Comparison of ENCODE assay signal across 29 cellular contexts in genomic region chr14:93240678-93241000, GRCh38. TPM values are rescaled to one million over a fixed set of nuclear protein-coding genes. Genes with fewer than 3 reads are reported as not detected.
DNase-seq lines count a peak whose midpoint lies in the region; TF ChIP-seq lines count a peak whose summit lies in the region.
"Had no signal": no experiment of that assay in that cellular context is flagged by ENCODE, and none has a peak within 500 bp of the region (broad histone marks: within the 10 kb centered on the region; RNA-seq: fewer than 3 reads in every experiment).

No MANE protein-coding gene starts in this region.

- no peaks in the 10 kb centered on the region for H3K9me3 Mint-ChIP-seq in HFFc6
- H3K9me3 Mint-ChIP-seq in activated T-helper 2 cell treated with anti-CD3 and anti-CD28 coated beads, Interferon-gamma antibody, Interleukin-2, Interleukin-4, amounts not matched to agents 10 μg/mL and 5 μg/mL and 100 μg/mL, durations not matched to agents 14 hours and 24 hours and 36 hours = no peaks in the 10 kb centered on the region
- H3K9me3 Mint-ChIP-seq: activated CD4-positive, alpha-beta memory T cell treated with anti-CD3 and anti-CD28 coated beads for 36 hours; activated naive CD4-positive, alpha-beta T cell treated with anti-CD3 and anti-CD28 coated beads for 36 hours; CD8-positive, alpha-beta memory T cell; H9; immature natural killer cell; memory B cell; nephron progenitor cell had no signal

- no peaks in the 10 kb centered on the region for H3K27me3 Mint-ChIP-seq in HFFc6 (ENCODE audit: insufficient read depth)
- H3K27me3 Mint-ChIP-seq in activated T-helper 2 cell treated with anti-CD3 and anti-CD28 coated beads, Interferon-gamma antibody, Interleukin-2, Interleukin-4, amounts not matched to agents 10 μg/mL and 5 μg/mL and 100 μg/mL, durations not matched to agents 14 hours and 24 hours and 36 hours (ENCODE audit: low read depth) = no peaks in the 10 kb centered on the region
- H3K27me3 Mint-ChIP-seq: activated CD4-positive, alpha-beta memory T cell treated with anti-CD3 and anti-CD28 coated beads for 36 hours; CD8-positive, alpha-beta memory T cell; memory B cell; T-helper 17 cell had no signal

- H3K4me1 ChIP-seq in ACC112 (ENCODE audit: control insufficient read depth, insufficient read depth, low read length, unreplicated experiment) (peaks cover 10% of the 10 kb centered on the region), mammary epithelial cell (ENCODE audit: insufficient read depth, low read length) (peaks cover 11% of the 10 kb centered on the region), osteoblast (ENCODE audit: insufficient read depth, low read length) (peaks cover 11% of the 10 kb centered on the region)
- H3K4me1 ChIP-seq: SJCRH30, stomach, thyroid gland, uterus had no signal

- peak overlapping the region; percentile 63 for H3K4me3 Mint-ChIP-seq in HFFc6
- no peak overlapping the region for H3K4me3 Mint-ChIP-seq in activated T-helper 2 cell treated with anti-CD3 and anti-CD28 coated beads, Interferon-gamma antibody, Interleukin-2, Interleukin-4, amounts not matched to agents 10 μg/mL and 5 μg/mL and 100 μg/mL, durations not matched to agents 14 hours and 24 hours and 36 hours (ENCODE audit: low read depth)
- H3K4me3 Mint-ChIP-seq: activated CD4-positive, alpha-beta memory T cell treated with anti-CD3 and anti-CD28 coated beads for 36 hours; activated naive CD4-positive, alpha-beta T cell treated with anti-CD3 and anti-CD28 coated beads for 36 hours; CD8-positive, alpha-beta memory T cell; H9; immature natural killer cell; memory B cell; nephron progenitor cell; T-helper 17 cell had no signal

- WGBS in mammary epithelial cell (ENCODE audit: low coverage, missing lambda C conversion rate) = 97% methylated on average over 3 of the region's 3 CpGs

- intact Hi-C loops in mammary epithelial cell (cut with micrococcal nuclease) = no loop called here
- intact Hi-C loops in activated T-helper 2 cell treated with anti-CD3 and anti-CD28 coated beads, Interferon-gamma antibody, Interleukin-2, Interleukin-4, amounts not matched to agents 10 μg/mL and 5 μg/mL and 100 μg/mL, durations not matched to agents 14 hours and 24 hours and 36 hours (cut with micrococcal nuclease) = no loop called here

- H3K4me1 Mint-ChIP-seq in HFFc6 (ENCODE audit: low read depth) = peaks cover 38% of the 10 kb centered on the region
- no peaks in the 10 kb centered on the region for H3K4me1 Mint-ChIP-seq in activated T-helper 2 cell treated with anti-CD3 and anti-CD28 coated beads, Interferon-gamma antibody, Interleukin-2, Interleukin-4, amounts not matched to agents 10 μg/mL and 5 μg/mL and 100 μg/mL, durations not matched to agents 14 hours and 24 hours and 36 hours (ENCODE audit: low read depth)
- H3K4me1 Mint-ChIP-seq: CD8-positive, alpha-beta memory T cell; H9; immature natural killer cell; memory B cell; nephron progenitor cell had no signal

- peak overlapping the region; percentile 79 for H3K27ac Mint-ChIP-seq in HFFc6
- no peak overlapping the region for H3K27ac Mint-ChIP-seq in activated T-helper 2 cell treated with anti-CD3 and anti-CD28 coated beads, Interferon-gamma antibody, Interleukin-2, Interleukin-4, amounts not matched to agents 10 μg/mL and 5 μg/mL and 100 μg/mL, durations not matched to agents 14 hours and 24 hours and 36 hours
- H3K27ac Mint-ChIP-seq: activated CD4-positive, alpha-beta memory T cell treated with anti-CD3 and anti-CD28 coated beads for 36 hours; activated naive CD4-positive, alpha-beta T cell treated with anti-CD3 and anti-CD28 coated beads for 36 hours; CD8-positive, alpha-beta memory T cell; H9; immature natural killer cell; memory B cell; nephron progenitor cell; T-helper 17 cell had no signal

- CTCF ChIA-PET in mammary epithelial cell (lab: Charles Lee; ENCODE audit: low non-redundant PET) = interaction anchor here (0.8 kb wide), 1 partner anchor 294 kb away, joined by 3 read pairs; no protein-coding TSS in a partner anchor

- in situ Hi-C loops in mammary epithelial cell (cut with MboI; ENCODE audit: low sequenced_read_pairs in 2 of 2) = no loop called here

- H3K27me3 ChIP-seq in ACC112 (ENCODE audit: insufficient read depth, low read length) (no peaks in the 10 kb centered on the region), mammary epithelial cell (ENCODE audit: insufficient read depth, low read length) (no peaks in the 10 kb centered on the region), osteoblast (ENCODE audit: insufficient read depth, low read length) (no peaks in the 10 kb centered on the region)
- H3K27me3 ChIP-seq: body of pancreas, SJCRH30, stomach, thyroid gland, uterus had no signal

- BruUV-seq in mammary epithelial cell (replicated peaks; lab: Mats Ljungman, UMichigan) = no TSS peak

- TF ChIP-seq CTCF in HFFc6 (IDR thresholded peaks at IDR 0.05) (no peak), mammary epithelial cell (conservative IDR thresholded peaks at IDR 0.05 in 1 of 2, IDR thresholded peaks at IDR 0.05 in 1 of 2; ENCODE audit: extremely low read depth in 1 of 2, insufficient read depth in 1 of 2, low read depth in 1 of 2, low read length in 2 of 2) (no peak), osteoblast (IDR thresholded peaks at IDR 0.05; ENCODE audit: extremely low read depth, low read depth, low read length) (no peak)

- H2AFZ ChIP-seq in ACC112 (ENCODE audit: low read length, unreplicated experiment) (no peak overlapping the region), mammary epithelial cell (ENCODE audit: low read depth, low read length) (no peak overlapping the region), osteoblast (ENCODE audit: low read length) (no peak overlapping the region)
- H2AFZ ChIP-seq: parathyroid adenoma had no signal

- dilution Hi-C loops in mammary epithelial cell (cut with HindIII; ENCODE audit: low sequenced_read_pairs) = loop anchor here (10.0 kb wide), 1 partner anchor 314 kb away; no protein-coding TSS in a partner anchor

- no peaks in the 10 kb centered on the region for H4K20me1 ChIP-seq in mammary epithelial cell (ENCODE audit: insufficient read depth, low read length)
- no peaks in the 10 kb centered on the region for H4K20me1 ChIP-seq in osteoblast (ENCODE audit: insufficient read depth, low read length)

- no peak overlapping the region for H3K4me3 ChIP-seq in ACC112 (ENCODE audit: low read depth, low read length)
- H3K4me3 ChIP-seq in mammary epithelial cell (replicated peaks in 1 of 3; ENCODE audit: insufficient read depth in 1 of 3, low read depth in 2 of 3, low read length in 3 of 3) = no peak overlapping the region
- H3K4me3 ChIP-seq in osteoblast (ENCODE audit: insufficient read depth, low read length) = no peak overlapping the region
- H3K4me3 ChIP-seq: body of pancreas, SJCRH30, stomach, thyroid gland, uterus had no signal

- peaks cover 25% of the 10 kb centered on the region for H3K36me3 Mint-ChIP-seq in HFFc6 (ENCODE audit: low read depth)
- H3K36me3 Mint-ChIP-seq in activated T-helper 2 cell treated with anti-CD3 and anti-CD28 coated beads, Interferon-gamma antibody, Interleukin-2, Interleukin-4, amounts not matched to agents 10 μg/mL and 5 μg/mL and 100 μg/mL, durations not matched to agents 14 hours and 24 hours and 36 hours (ENCODE audit: low read depth) = peaks cover 17% of the 10 kb centered on the region

- H3K4me2 ChIP-seq in mammary epithelial cell (ENCODE audit: insufficient read depth, low read depth, low read length) (peak overlapping the region; percentile 14), osteoblast (ENCODE audit: insufficient read depth, low read length) (peak overlapping the region; percentile 9)

- peaks cover 9% of the 10 kb centered on the region for H3K36me3 ChIP-seq in ACC112 (ENCODE audit: insufficient read depth, low read length)
- H3K36me3 ChIP-seq in mammary epithelial cell (ENCODE audit: insufficient read depth, low read length) = peaks cover 23% of the 10 kb centered on the region
- H3K36me3 ChIP-seq in osteoblast (ENCODE audit: insufficient read depth, low read length) = peaks cover 22% of the 10 kb centered on the region
- H3K36me3 ChIP-seq: uterus had no signal

- no peak overlapping the region for H3K9ac ChIP-seq in mammary epithelial cell (ENCODE audit: insufficient read depth, low read length)
- H3K9ac ChIP-seq: parathyroid adenoma had no signal

- no peaks in the 10 kb centered on the region for H3K79me2 ChIP-seq in ACC112 (ENCODE audit: control insufficient read depth, insufficient read depth, low read length, unreplicated experiment)
- no peaks in the 10 kb centered on the region for H3K79me2 ChIP-seq in mammary epithelial cell (ENCODE audit: insufficient read depth, low read length)
- no peaks in the 10 kb centered on the region for H3K79me2 ChIP-seq in osteoblast (ENCODE audit: insufficient read depth, low read length)
- H3K79me2 ChIP-seq: parathyroid adenoma had no signal

- peak overlapping the region; percentile 20; the same call in 1 of the 2 replicates for H3K27ac ChIP-seq in ACC112 (ENCODE audit: low read depth, low read length)
- no peak overlapping the region for H3K27ac ChIP-seq in mammary epithelial cell (ENCODE audit: insufficient read depth, low read depth, low read length)
- H3K27ac ChIP-seq in osteoblast (ENCODE audit: low read depth, low read length) = peak overlapping the region; percentile 66
- H3K27ac ChIP-seq: body of pancreas, parathyroid adenoma, SJCRH30, stomach, thyroid gland, uterus had no signal

- no peaks in the 10 kb centered on the region for H3K9me3 ChIP-seq in mammary epithelial cell (replicated peaks; ENCODE audit: insufficient read depth, low read length)
- H3K9me3 ChIP-seq in osteoblast (ENCODE audit: low read depth, low read length) = no peaks in the 10 kb centered on the region
- H3K9me3 ChIP-seq: body of pancreas, SJCRH30, stomach, thyroid gland, uterus had no signal

- DNase-seq in HFFc6 (no peak), mammary epithelial cell (no peak), osteoblast (ENCODE audit: insufficient read length, low spot score, missing footprints) (no peak), UCSD-AML1 (lab: John Stamatoyannopoulos, UW; ENCODE audit: unreplicated experiment) (no peak), MV-4-11 (lab: John Stamatoyannopoulos, UW) (no peak)
- DNase-seq in activated T-cell treated with anti-CD3 and anti-CD28 coated beads, Interleukin-2, amount 50 U/mL, for 1 hour = no peak
- DNase-seq in activated T-helper 2 cell treated with anti-CD3 and anti-CD28 coated beads, Interferon-gamma antibody, Interleukin-2, Interleukin-4, amounts not matched to agents 10 μg/mL and 5 μg/mL and 100 μg/mL, durations not matched to agents 14 hours and 24 hours and 36 hours (ENCODE audit: low spot score) = no peak
- DNase-seq: activated CD4-positive, alpha-beta memory T cell treated with anti-CD3 and anti-CD28 coated beads for 36 hours; activated CD4-positive, CD25-positive, alpha-beta regulatory T cell treated with anti-CD3 and anti-CD28 coated beads, Interleukin-2, amount 50 U/mL, for 72 hours; activated naive CD4-positive, alpha-beta T cell treated with anti-CD3 and anti-CD28 coated beads for 36 hours; body of pancreas; CD8-positive, alpha-beta memory T cell; H9; immature natural killer cell; Karpas-422; left colon; NCI-H146; NCI-H2107; NCI-H748 treated with DMSO at 0.1 percent for 48 hours; nephron progenitor cell; retina; SJCRH30; stomach; T-helper 17 cell; thyroid gland; uterus had no signal

RNA-seq across cellular contexts. Expression of gene UBR7, which starts 33.6 kb away (rescaled TPM):
- 10 to 100 TPM; 15.3 to 23.6 (median 21.8) TPM for total RNA-seq in HFFc6 (2021; fragmentation: NEBNext Ultra II Directional; extraction: Animal tissue kit (Norgen Biotek cat#: 25700))
- total RNA-seq in mammary epithelial cell (10 to 100 TPM; 15.2 to 20.3 TPM), osteoblast (20.6 and 25.3 TPM in 2 replicates)
- polyA plus RNA-seq in mammary epithelial cell = 21.5 TPM
- polyA minus RNA-seq in mammary epithelial cell = 45.4 TPM
- 30.9 and 32.9 TPM in 2 replicates for total RNA-seq in activated T-helper 2 cell treated with anti-CD3 and anti-CD28 coated beads, Interferon-gamma antibody, Interleukin-2, Interleukin-4, amounts not matched to agents 10 μg/mL and 5 μg/mL and 100 μg/mL, durations not matched to agents 14 hours and 24 hours and 36 hours

RNA-seq across cellular contexts. Expression of gene GON7, which starts 33.8 kb away (rescaled TPM):
- 10 to 100 TPM in 1 of 6 experiments, 1 to 10 TPM in 5; 7.9 to 10.1 (median 9.1) TPM for total RNA-seq in HFFc6 (2021; fragmentation: NEBNext Ultra II Directional; extraction: Animal tissue kit (Norgen Biotek cat#: 25700))
- total RNA-seq in mammary epithelial cell = 1 to 10 TPM; 7.2 to 9.3 TPM
- 7.5 TPM for polyA plus RNA-seq in mammary epithelial cell
- polyA minus RNA-seq in mammary epithelial cell = 2.2 TPM
- total RNA-seq in osteoblast = 11.2 and 11.6 TPM in 2 replicates
- 13.4 and 15.2 TPM in 2 replicates for total RNA-seq in activated T-helper 2 cell treated with anti-CD3 and anti-CD28 coated beads, Interferon-gamma antibody, Interleukin-2, Interleukin-4, amounts not matched to agents 10 μg/mL and 5 μg/mL and 100 μg/mL, durations not matched to agents 14 hours and 24 hours and 36 hours

RNA-seq across cellular contexts. Expression of gene LYSET, which starts 55.5 kb away (rescaled TPM):
- 10 to 100 TPM; 10.7 to 14.5 (median 12.8) TPM for total RNA-seq in HFFc6 (2021; fragmentation: NEBNext Ultra II Directional; extraction: Animal tissue kit (Norgen Biotek cat#: 25700))
- total RNA-seq in mammary epithelial cell (10 to 100 TPM; 10.5 to 14.0 TPM), osteoblast (10.1 and 11.5 TPM in 2 replicates)
- polyA plus RNA-seq in mammary epithelial cell = 8.2 TPM
- polyA minus RNA-seq in mammary epithelial cell = not detected
- total RNA-seq in activated T-helper 2 cell treated with anti-CD3 and anti-CD28 coated beads, Interferon-gamma antibody, Interleukin-2, Interleukin-4, amounts not matched to agents 10 μg/mL and 5 μg/mL and 100 μg/mL, durations not matched to agents 14 hours and 24 hours and 36 hours = 12.2 and 13.4 TPM in 2 replicates

RNA-seq across cellular contexts. Expression of gene MOAP1, which starts 55.9 kb away (rescaled TPM):
- 10 to 100 TPM; 12.2 to 20.4 (median 14.2) TPM for total RNA-seq in HFFc6 (2021; fragmentation: NEBNext Ultra II Directional; extraction: Animal tissue kit (Norgen Biotek cat#: 25700))
- total RNA-seq in mammary epithelial cell (10 to 100 TPM; 11.2 to 18.5 TPM), osteoblast (16.6 and 18.3 TPM in 2 replicates)
- 8.3 TPM for polyA plus RNA-seq in mammary epithelial cell
- polyA minus RNA-seq in mammary epithelial cell = 1.1 TPM
- total RNA-seq in activated T-helper 2 cell treated with anti-CD3 and anti-CD28 coated beads, Interferon-gamma antibody, Interleukin-2, Interleukin-4, amounts not matched to agents 10 μg/mL and 5 μg/mL and 100 μg/mL, durations not matched to agents 14 hours and 24 hours and 36 hours = 17.8 and 18.7 TPM in 2 replicates
